In genomic region chr7:873367-874002, GRCh38 we compare ENCODE assay signal across 1 cellular context.
TF ChIP-seq lines count a peak whose summit lies in the region.

No MANE protein-coding gene starts in this region.

TF ChIP-seq in K562, 482 proteins besides CTCF, POLR2A, EP300 and RAD21 (continued from another document and continues in another):
- TF ChIP-seq ZNF407 (IDR thresholded peaks at IDR 0.05; ENCODE audit: low read depth) (no peak), SNAPC5 (CRISPR knock-in tag; IDR thresholded peaks at IDR 0.05) (no peak), IRF1 (CRISPR knock-in tag; IDR thresholded peaks at IDR 0.05; ENCODE audit: borderline replicate concordance) (peak; percentile 95; the same call in 1 of the 2 replicates), ZNF639 (CRISPR knock-in tag; conservative IDR thresholded peaks at IDR 0.05 in 1 of 2, IDR thresholded peaks at IDR 0.05 in 1 of 2) (no peak), MBD1 (CRISPR knock-in tag; IDR thresholded peaks at IDR 0.05) (peak; percentile 78), XRCC5 (IDR thresholded peaks at IDR 0.05; ENCODE audit: low read depth, low read length) (peak; percentile 79; the same call in 1 of the 2 replicates), ZNF668 (CRISPR knock-in tag; IDR thresholded peaks at IDR 0.05) (0 out of 2 replicates have a peak, but pooled peaks have one; percentile 54), PHF20 (IDR thresholded peaks at IDR 0.05; ENCODE audit: partially characterized antibody) (no peak), MLLT1 (IDR thresholded peaks at IDR 0.05) (no peak), TCF3 (CRISPR knock-in tag; IDR thresholded peaks at IDR 0.05) (peak; percentile 46; the same call in 1 of the 2 replicates), MTA2 (IDR thresholded peaks at IDR 0.05; ENCODE audit: low read depth) (no peak), ZNF384 (IDR thresholded peaks at IDR 0.05; ENCODE audit: low read depth, low read length) (no peak), ZBTB9 (CRISPR knock-in tag; IDR thresholded peaks at IDR 0.05) (0 out of 2 replicates have a peak, but pooled peaks have one; percentile 61), MAFF (IDR thresholded peaks at IDR 0.05; ENCODE audit: low read length) (no peak), ZKSCAN8 (CRISPR knock-in tag; IDR thresholded peaks at IDR 0.05) (peak; percentile 72; the same call in 1 of the 2 replicates), FOXA1 (IDR thresholded peaks at IDR 0.05; ENCODE audit: borderline replicate concordance) (no peak), KAT7 (CRISPR knock-in tag; IDR thresholded peaks at IDR 0.05; ENCODE audit: borderline replicate concordance) (peak; percentile 80; the same call in 1 of the 2 replicates), XRCC4 (IDR thresholded peaks at IDR 0.05; ENCODE audit: extremely low read depth, insufficient read depth, insufficient read length) (no peak), MLX (CRISPR knock-in tag; conservative IDR thresholded peaks at IDR 0.05) (peak in 1 of 2 experiments; percentile 99; a peak in 2 of 4 replicates), ZKSCAN1 (IDR thresholded peaks at IDR 0.05; ENCODE audit: low read depth, low read length) (peak; percentile 70), E2F1 (CRISPR knock-in tag; IDR thresholded peaks at IDR 0.05) (peak; percentile 97), ZNF274 (IDR thresholded peaks at IDR 0.05; ENCODE audit: borderline replicate concordance, low read depth, low read length) (no peak), RHOXF2B (CRISPR knock-in tag; conservative IDR thresholded peaks at IDR 0.05) (no peak), ESRRA (IDR thresholded peaks at IDR 0.05; ENCODE audit: borderline replicate concordance, low read depth) (no peak), ZBTB8A (IDR thresholded peaks at IDR 0.05; ENCODE audit: partially characterized antibody) (no peak), ZNF217 (CRISPR knock-in tag; IDR thresholded peaks at IDR 0.05) (peak; percentile 63; the same call in 1 of the 2 replicates), WHSC1 (IDR thresholded peaks at IDR 0.05; ENCODE audit: low read length) (no peak), PTBP1 (IDR thresholded peaks at IDR 0.05; ENCODE audit: low read depth, low read length) (no peak), HMG20A (CRISPR knock-in tag; conservative IDR thresholded peaks at IDR 0.05) (no peak), ETV1 (tag; conservative IDR thresholded peaks at IDR 0.05; ENCODE audit: low read depth) (no peak), TSC22D4 (tag; IDR thresholded peaks at IDR 0.05) (no peak), NR2C2 (CRISPR knock-in tag; IDR thresholded peaks at IDR 0.05) (peak; percentile 94), NR2C2 (tag; IDR thresholded peaks at IDR 0.05) (peak; percentile 86), PRMT5 (CRISPR knock-in tag; IDR thresholded peaks at IDR 0.05) (peak; percentile 87; the same call in 1 of the 2 replicates), PKNOX1 (IDR thresholded peaks at IDR 0.05) (peak; percentile 29; the same call in 1 of the 2 replicates), MXD1 (CRISPR knock-in tag; IDR thresholded peaks at IDR 0.05; ENCODE audit: borderline replicate concordance, poor library complexity, severe bottlenecking) (peak; percentile 66), HDAC8 (tag; IDR thresholded peaks at IDR 0.05) (no peak), CREB3 (tag; conservative IDR thresholded peaks at IDR 0.05; ENCODE audit: low read depth) (peak; percentile 68), PTRF (tag; IDR thresholded peaks at IDR 0.05) (no peak; the same call in 1 of the 2 replicates), KLF6 (CRISPR knock-in tag; IDR thresholded peaks at IDR 0.05; ENCODE audit: borderline replicate concordance) (0 out of 2 replicates have a peak, but pooled peaks have one; percentile 23), ELF1 (tag; IDR thresholded peaks at IDR 0.05) (no peak; the same call in 1 of the 2 replicates)
